ENCODE assay signal across 9 cellular contexts in genomic region chr11:116563028-116563712, GRCh38.
A peak's percentile ranks its signal among the peaks of the same experiment; 100 is the strongest.
DNase-seq lines count a peak whose midpoint lies in the region; ATAC-seq and TF ChIP-seq lines count a peak whose summit lies in the region.
"Had no signal": no experiment of that assay in that cellular context is flagged by ENCODE, and none has a peak within 500 bp of the region (broad histone marks: within the 10 kb centered on the region; RNA-seq: fewer than 3 reads in every experiment).

No MANE protein-coding gene starts in this region.

- WGBS in heart left ventricle, 4 donors, result 31 to 36% (median 34%) methylated on average over 8 to 10 of the region's 10 CpGs

- ATAC-seq in heart left ventricle, result peak; percentile 70 to 93 (median 88)
- no peak for ATAC-seq in HG03025 (IDR thresholded peaks at IDR 0.05; ENCODE audit: low FRiP score, unreplicated experiment)

- H3K27me3 ChIP-seq in Peyer's patch (no peaks in the 10 kb centered on the region), heart left ventricle (no peaks in the 10 kb centered on the region)

- H3K4me3 ChIP-seq in Peyer's patch (no peak overlapping the region), heart left ventricle (no peak overlapping the region)

- DNase-seq in GM03348 (ENCODE audit: low spot score) (peak; percentile 59), Peyer's patch (peak in 2 of 3 donors; percentile 56 to 69), heart left ventricle (peak in 1 of 5 donors; percentile 29), putamen (ENCODE audit: low spot score) (peak; percentile 57), COLO668 (lab: John Stamatoyannopoulos, UW; ENCODE audit: unreplicated experiment) (no peak), COR-L47 (lab: John Stamatoyannopoulos, UW) (no peak)
- no peak for DNase-seq in activated T-cell treated with anti-CD3 and anti-CD28 coated beads, Interleukin-2, amount 50 U/mL, for 1 hour
- DNase-seq: NCI-H748 treated with DMSO at 0.1 percent for 48 hours had no signal

- H3K27ac ChIP-seq in Peyer's patch, result peak overlapping the region in 2 of 4 donors; percentile 28 to 35
- H3K27ac ChIP-seq in heart left ventricle, result peak overlapping the region in 3 of 12 donors; percentile 24 to 49 (median 29)

- H3K4me1 ChIP-seq in Peyer's patch (peaks cover 0 to 6% (median 0%) of the 10 kb centered on the region in 4 donors), heart left ventricle (peaks cover 0 to 17% (median 5%) of the 10 kb centered on the region in 12 donors)

- no peaks in the 10 kb centered on the region for H3K36me3 ChIP-seq in Peyer's patch
- no peaks in the 10 kb centered on the region for H3K36me3 ChIP-seq in heart left ventricle

- intact Hi-C loops in heart left ventricle (cut with DNase I), result no loop called here

- no peak for TF ChIP-seq CTCF in Peyer's patch (IDR thresholded peaks at IDR 0.05)
- no peak for TF ChIP-seq CTCF in heart left ventricle (IDR thresholded peaks at IDR 0.05)

- TF ChIP-seq POLR2A in Peyer's patch (IDR thresholded peaks at IDR 0.05), result no peak
- no peak for TF ChIP-seq POLR2A in heart left ventricle (IDR thresholded peaks at IDR 0.05)

- H3K9me3 ChIP-seq in Peyer's patch (no peaks in the 10 kb centered on the region), heart left ventricle (no peaks in the 10 kb centered on the region)

Comparison
In these comparisons a context has a peak if more than half of its experiments do, and no peak if none do; other contexts are left out.
1. DNase-seq: peak in GM03348 (single experiment), Peyer's patch (2 of 3) and putamen (single experiment); none in activated T-cell treated with anti-CD3 and anti-CD28 coated beads, Interleukin-2, amount 50 U/mL, for 1 hour (single experiment), COLO668 (single experiment) and COR-L47 (single experiment).